1 cellular context compared by ENCODE assay signal in genomic region chr17:43719578-43719977, GRCh38.
TF ChIP-seq lines count a peak whose summit lies in the region.

No MANE protein-coding gene starts in this region.

TF ChIP-seq in HepG2, 621 proteins besides CTCF, POLR2A, EP300 and RAD21:
- no peak for TF ChIP-seq EED (CRISPR knock-in tag; IDR thresholded peaks at IDR 0.05)
- TF ChIP-seq NFYC (CRISPR knock-in tag; IDR thresholded peaks at IDR 0.05) = no peak
- peak; percentile 56 for TF ChIP-seq NFE2L2 (IDR thresholded peaks at IDR 0.05; ENCODE audit: low read length)
- no peak for TF ChIP-seq MLLT10 (CRISPR knock-in tag; IDR thresholded peaks at IDR 0.05)
- no peak for TF ChIP-seq FOXA1 (IDR thresholded peaks at IDR 0.05)
- no peak for TF ChIP-seq FOXA1 (CRISPR knock-in tag; IDR thresholded peaks at IDR 0.05)
- TF ChIP-seq ZNF343 (CRISPR knock-in tag; IDR thresholded peaks at IDR 0.05) = no peak
- TF ChIP-seq USF2 (IDR thresholded peaks at IDR 0.05; ENCODE audit: low read depth, low read length) = no peak
- no peak for TF ChIP-seq USF2 (CRISPR knock-in tag; IDR thresholded peaks at IDR 0.05; ENCODE audit: borderline replicate concordance)
- peak; percentile 41 to 63; a peak in 2 of 4 replicates for TF ChIP-seq MAFK (conservative IDR thresholded peaks at IDR 0.05 in 1 of 2, IDR thresholded peaks at IDR 0.05 in 1 of 2; ENCODE audit: low read length in 2 of 2)
- 0 out of 2 replicates have a peak, but pooled peaks have one; percentile 30 for TF ChIP-seq MAFF (IDR thresholded peaks at IDR 0.05; ENCODE audit: low read depth, low read length)
- no peak for TF ChIP-seq RFX5 (IDR thresholded peaks at IDR 0.05; ENCODE audit: low read depth, low read length)
- TF ChIP-seq ARID2 (CRISPR knock-in tag; IDR thresholded peaks at IDR 0.05; ENCODE audit: borderline replicate concordance) = no peak
- no peak for TF ChIP-seq ZNF678 (CRISPR knock-in tag; IDR thresholded peaks at IDR 0.05)
- no peak for TF ChIP-seq ZNF674 (CRISPR knock-in tag; IDR thresholded peaks at IDR 0.05; ENCODE audit: low read depth)
- TF ChIP-seq RBAK (CRISPR knock-in tag; IDR thresholded peaks at IDR 0.05) = no peak
- TF ChIP-seq ARNT (IDR thresholded peaks at IDR 0.05) = no peak
- no peak for TF ChIP-seq ZNF780A (CRISPR knock-in tag; IDR thresholded peaks at IDR 0.05)
- no peak for TF ChIP-seq SNRNP70 (IDR thresholded peaks at IDR 0.05; ENCODE audit: low read depth, low read length)
- no peak for TF ChIP-seq GABPA (IDR thresholded peaks at IDR 0.05; ENCODE audit: low read depth, low read length)
- TF ChIP-seq GABPA (CRISPR knock-in tag; IDR thresholded peaks at IDR 0.05; ENCODE audit: low read depth) = no peak
- no peak for TF ChIP-seq U2AF1 (optimal IDR thresholded peaks at IDR 0.05; ENCODE audit: low read depth, low read length)
- TF ChIP-seq SOX5 (CRISPR knock-in tag; IDR thresholded peaks at IDR 0.05; ENCODE audit: borderline replicate concordance) = no peak
- TF ChIP-seq PHF8 (CRISPR knock-in tag; IDR thresholded peaks at IDR 0.05) = no peak
- no peak for TF ChIP-seq ZFP37 (CRISPR knock-in tag; IDR thresholded peaks at IDR 0.05; ENCODE audit: borderline replicate concordance)
- TF ChIP-seq EHMT2 (IDR thresholded peaks at IDR 0.05; ENCODE audit: borderline replicate concordance, low read depth, low read length) = no peak
- TF ChIP-seq MNT (IDR thresholded peaks at IDR 0.05) = no peak
- no peak for TF ChIP-seq DRAP1 (CRISPR knock-in tag; IDR thresholded peaks at IDR 0.05)
- 0 out of 2 replicates have a peak, but pooled peaks have one; percentile 13 for TF ChIP-seq CREB1 (IDR thresholded peaks at IDR 0.05)
- TF ChIP-seq CREB1 (CRISPR knock-in tag; IDR thresholded peaks at IDR 0.05) = no peak
- no peak for TF ChIP-seq KDM5B (CRISPR knock-in tag; IDR thresholded peaks at IDR 0.05; ENCODE audit: borderline replicate concordance)
- TF ChIP-seq ISL2 (CRISPR knock-in tag; IDR thresholded peaks at IDR 0.05) = no peak
- no peak for TF ChIP-seq ZNF589 (CRISPR knock-in tag; conservative IDR thresholded peaks at IDR 0.05)
- TF ChIP-seq NR0B2 (CRISPR knock-in tag; IDR thresholded peaks at IDR 0.05) = no peak
- TF ChIP-seq ETV6 (CRISPR knock-in tag; conservative IDR thresholded peaks at IDR 0.05) = no peak
- no peak for TF ChIP-seq MTA1 (CRISPR knock-in tag; IDR thresholded peaks at IDR 0.05; ENCODE audit: borderline replicate concordance)
- TF ChIP-seq KAT2B (IDR thresholded peaks at IDR 0.05; ENCODE audit: borderline replicate concordance, low read depth, low read length) = no peak
- no peak for TF ChIP-seq RELA (CRISPR knock-in tag; IDR thresholded peaks at IDR 0.05)
